17 cellular contexts compared by ENCODE assay signal in the genomic region with DNA sequence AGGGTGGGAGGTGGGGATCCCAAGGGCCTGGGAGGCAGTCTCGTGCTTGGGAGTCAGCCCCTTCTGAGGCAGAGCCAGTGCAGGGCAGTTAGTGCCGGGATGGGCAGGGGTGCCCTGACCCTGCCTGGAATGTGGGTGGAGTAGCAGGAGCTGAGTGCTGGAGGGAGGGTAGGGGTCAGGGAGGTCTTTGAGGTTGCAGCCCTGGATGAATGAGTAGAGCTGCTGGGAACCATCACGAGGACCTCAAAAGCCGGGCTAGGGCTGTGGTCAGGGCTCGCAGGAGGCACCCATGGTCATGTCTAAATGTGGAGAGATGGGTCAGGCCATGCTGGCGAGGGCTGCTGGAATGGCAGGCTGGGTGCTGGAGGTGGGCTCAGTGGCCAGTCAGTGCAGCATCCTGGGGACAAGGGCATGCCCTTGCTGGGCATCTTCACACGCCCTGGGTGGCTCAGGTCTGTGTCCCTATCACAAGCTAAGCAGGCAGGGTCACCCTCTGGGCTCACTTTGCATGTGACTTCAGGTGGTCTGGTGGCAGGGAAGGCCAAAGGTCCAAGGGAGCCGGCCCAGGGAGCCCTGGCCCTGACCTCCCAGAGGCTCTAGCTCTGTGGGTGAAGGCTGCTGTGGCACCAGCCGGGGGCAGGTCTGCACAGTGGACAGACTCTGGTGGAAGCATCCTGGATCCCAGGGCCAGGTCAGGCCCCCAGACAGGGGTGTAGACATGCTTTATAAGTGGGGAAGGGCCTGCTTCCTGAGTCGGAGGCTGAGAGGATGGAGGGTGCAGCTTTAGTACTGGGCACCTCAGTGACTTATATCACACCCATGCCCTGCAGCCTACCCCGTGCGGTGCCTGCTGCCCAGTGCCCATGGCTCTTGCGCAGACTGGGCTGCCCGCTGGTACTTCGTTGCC.
"Had no signal": no experiment of that assay in that cellular context is flagged by ENCODE, and none has a peak within 500 bp of the region (broad histone marks: within the 10 kb centered on the region; RNA-seq: fewer than 3 reads in every experiment).

No MANE protein-coding gene starts in this region.

- H3K9me3 Mint-ChIP-seq: activated CD4-positive, alpha-beta memory T cell treated with anti-CD3 and anti-CD28 coated beads for 36 hours; activated naive CD8-positive, alpha-beta T cell treated with anti-CD3 and anti-CD28 coated beads, Interleukin-2, amount 10 ng/mL, durations not matched to agents 7 days and 5 days; activated T-helper 2 cell treated with anti-CD3 and anti-CD28 coated beads, Interferon-gamma antibody, Interleukin-2, Interleukin-4, amounts not matched to agents 10 μg/mL and 5 μg/mL and 100 μg/mL, durations not matched to agents 14 hours and 24 hours and 36 hours; effector memory CD8-positive, alpha-beta T cell; memory B cell; naive B cell; neural crest cell; T-helper 2 cell treated with Interferon-gamma antibody and Interleukin-4, amounts not matched to agents 5 μg/mL and 100 μg/mL, for 36 hours had no signal

- H3K27me3 ChIP-seq: sigmoid colon, upper lobe of right lung had no signal

- H3K4me1 ChIP-seq: psoas muscle, sigmoid colon, upper lobe of right lung had no signal

- H3K4me3 ChIP-seq: mucosa of descending colon, psoas muscle, sigmoid colon, upper lobe of right lung had no signal

- ATAC-seq: effector memory CD8-positive, alpha-beta T cell; mucosa of descending colon; psoas muscle; upper lobe of right lung had no signal

- H3K4me1 Mint-ChIP-seq: activated naive CD8-positive, alpha-beta T cell treated with anti-CD3 and anti-CD28 coated beads, Interleukin-2, amount 10 ng/mL, durations not matched to agents 7 days and 5 days; naive B cell had no signal

- H3K4me3 Mint-ChIP-seq: activated CD4-positive, alpha-beta memory T cell treated with anti-CD3 and anti-CD28 coated beads for 36 hours; activated naive CD8-positive, alpha-beta T cell treated with anti-CD3 and anti-CD28 coated beads, Interleukin-2, amount 10 ng/mL, durations not matched to agents 7 days and 5 days; effector memory CD8-positive, alpha-beta T cell; memory B cell; naive B cell; neural crest cell; T-helper 2 cell treated with Interferon-gamma antibody and Interleukin-4, amounts not matched to agents 5 μg/mL and 100 μg/mL, for 36 hours had no signal

- H3K36me3 Mint-ChIP-seq: activated CD4-positive, alpha-beta memory T cell treated with anti-CD3 and anti-CD28 coated beads for 36 hours; activated naive CD8-positive, alpha-beta T cell treated with anti-CD3 and anti-CD28 coated beads, Interleukin-2, amount 10 ng/mL, durations not matched to agents 7 days and 5 days; memory B cell; naive B cell had no signal

- H3K9me3 ChIP-seq: mucosa of descending colon, psoas muscle, sigmoid colon, upper lobe of right lung had no signal

- H3K27ac ChIP-seq: psoas muscle, sigmoid colon, upper lobe of right lung had no signal

- H3K27ac Mint-ChIP-seq: activated CD4-positive, alpha-beta memory T cell treated with anti-CD3 and anti-CD28 coated beads for 36 hours; activated naive CD8-positive, alpha-beta T cell treated with anti-CD3 and anti-CD28 coated beads, Interleukin-2, amount 10 ng/mL, durations not matched to agents 7 days and 5 days; activated T-helper 2 cell treated with anti-CD3 and anti-CD28 coated beads, Interferon-gamma antibody, Interleukin-2, Interleukin-4, amounts not matched to agents 10 μg/mL and 5 μg/mL and 100 μg/mL, durations not matched to agents 14 hours and 24 hours and 36 hours; effector memory CD8-positive, alpha-beta T cell; memory B cell; T-helper 2 cell treated with Interferon-gamma antibody and Interleukin-4, amounts not matched to agents 5 μg/mL and 100 μg/mL, for 36 hours had no signal

- H3K27me3 Mint-ChIP-seq: activated CD4-positive, alpha-beta memory T cell treated with anti-CD3 and anti-CD28 coated beads for 36 hours had no signal

- DNase-seq: activated CD4-positive, alpha-beta memory T cell treated with anti-CD3 and anti-CD28 coated beads for 36 hours; activated naive CD4-positive, alpha-beta T cell treated with Interleukin-2 at 50 U/mL for 16 hours; activated naive CD8-positive, alpha-beta T cell treated with anti-CD3 and anti-CD28 coated beads, Interleukin-2, amount 10 ng/mL, durations not matched to agents 7 days and 5 days; activated T-cell treated with anti-CD3 and anti-CD28 coated beads for 4 hours; effector memory CD8-positive, alpha-beta T cell; naive B cell; psoas muscle; sigmoid colon; stimulated activated CD4-positive, alpha-beta T cell treated with anti-CD3 and anti-CD28 coated beads, Interleukin-4, amount 100 ng/mL, for 4 hours; stimulated activated naive CD4-positive, alpha-beta T cell; SW 1271; upper lobe of right lung had no signal

- H3K36me3 ChIP-seq: upper lobe of right lung had no signal
